Comparison of ENCODE assay signal across 8 cellular contexts in the genomic region with DNA sequence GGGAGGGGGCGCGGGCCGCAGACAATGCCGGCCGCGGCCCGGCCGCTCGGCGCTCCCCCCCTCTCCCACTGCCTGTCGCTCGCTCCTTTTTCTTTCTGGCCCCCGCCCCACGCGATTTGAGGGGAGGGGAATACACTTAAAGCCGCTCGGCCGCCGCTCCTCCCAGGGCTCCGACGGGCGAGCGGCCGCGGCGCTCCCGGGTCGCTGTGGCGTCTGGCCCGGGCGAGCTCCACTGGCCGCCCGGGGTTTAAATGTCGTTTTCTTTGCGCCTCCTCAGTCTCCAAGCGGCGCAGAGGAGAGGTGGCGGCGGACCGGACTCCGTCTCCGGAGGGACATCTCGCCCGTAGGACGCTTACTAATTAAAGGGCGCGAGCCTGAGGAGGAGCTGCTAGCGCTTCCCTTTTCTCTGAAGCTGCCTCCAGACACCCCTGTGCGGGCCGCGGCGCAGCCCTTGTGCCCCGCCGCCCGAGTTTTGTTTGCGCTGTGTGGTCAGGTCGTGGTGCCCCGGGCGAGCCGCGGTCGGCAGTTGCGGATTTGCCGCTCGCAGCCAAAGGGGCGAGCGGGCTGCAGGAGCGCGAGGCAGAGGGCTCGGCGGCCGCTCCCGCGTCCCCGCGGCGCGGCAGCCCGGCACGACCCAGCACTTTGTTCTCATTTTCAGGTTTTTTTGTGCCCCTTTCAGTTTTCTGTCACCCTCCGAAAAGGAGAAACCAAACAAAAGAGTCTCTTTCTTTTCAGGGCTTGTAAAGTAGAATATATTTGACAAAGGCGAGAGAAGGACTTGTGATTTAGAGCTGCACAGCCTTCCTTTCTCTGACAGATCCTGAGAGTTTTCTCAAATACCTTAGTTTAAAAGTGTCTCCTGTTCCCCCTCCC. TPM values are rescaled to one million over a fixed set of nuclear protein-coding genes. Genes with fewer than 3 reads are reported as not detected.
DNase-seq lines count a peak whose midpoint lies in the region; ATAC-seq and TF ChIP-seq lines count a peak whose summit lies in the region.

No MANE protein-coding gene starts in this region.

- peak overlapping the region; percentile 55 for H3K23ac ChIP-seq in neuronal stem cell (ENCODE audit: low read depth, low read length, poor library complexity)

- H2BK15ac ChIP-seq in neuronal stem cell (ENCODE audit: low read length) = peak overlapping the region; percentile 49

- peak; percentile 58 for DNase-seq in NCI-H146 (lab: John Stamatoyannopoulos, UW)
- DNase-seq in NCI-H146 treated with DMSO at 0.1 percent for 48 hours (lab: John Stamatoyannopoulos, UW; ENCODE audit: unreplicated experiment) = no peak
- peak; percentile 71 for DNase-seq in NOMO-1 treated with dmso at 0.1 percent for 144 hours (lab: John Stamatoyannopoulos, UW; ENCODE audit: unreplicated experiment)
- peak; percentile 75 for DNase-seq in activated effector memory CD4-positive, alpha-beta T cell treated with anti-CD3 and anti-CD28 coated beads, Interleukin-2, amount 50 U/mL, for 16 hours
- peak; percentile 30 for DNase-seq in germinal center (ENCODE audit: low spot score)
- peak; percentile 40 for DNase-seq in neuronal stem cell (ENCODE audit: low spot score)
- DNase-seq in omental fat pad (ENCODE audit: low spot score) = no peak

- no peak overlapping the region for H2BK120ac ChIP-seq in neuronal stem cell (ENCODE audit: low read depth, low read length)

- H2BK12ac ChIP-seq in neuronal stem cell (ENCODE audit: low read length) = no peak overlapping the region

- no CpG with 5 or more reads among the region's 82 CpGs for WGBS in neuronal stem cell (ENCODE audit: extremely low coverage in 2 of 2, insufficient read length in 2 of 2, insufficient replicate concordance in 1 of 2), 2 donors

- H3K4me1 ChIP-seq in neuronal stem cell (ENCODE audit: control insufficient read depth in 2 of 2, insufficient read depth in 1 of 2, low read depth in 1 of 2, low read length in 2 of 2) = peaks cover 17 to 22% of the 10 kb centered on the region in 2 donors

- H3K27ac ChIP-seq in neuronal stem cell (replicated peaks; ENCODE audit: low read length) = peak overlapping the region; percentile 58

- peak overlapping the region; percentile 23 for H3K4ac ChIP-seq in neuronal stem cell (ENCODE audit: low read length)

- peak overlapping the region; percentile 80 for H3K9ac ChIP-seq in neuronal stem cell (ENCODE audit: low read depth, low read length, poor library complexity)

- TF ChIP-seq CTCF in omental fat pad (IDR thresholded peaks at IDR 0.05) = no peak

- no peak for ATAC-seq in omental fat pad (ENCODE audit: low FRiP score)
- ATAC-seq in HG03159 (IDR thresholded peaks at IDR 0.05; ENCODE audit: unreplicated experiment) = no peak

- H3K4me2 ChIP-seq in neuronal stem cell (ENCODE audit: insufficient read depth, low read length, poor library complexity, severe bottlenecking) = peak overlapping the region; percentile 54

- H3K18ac ChIP-seq in neuronal stem cell (ENCODE audit: low read length) = peak overlapping the region; percentile 89

- H3K4me3 ChIP-seq in neuronal stem cell (ENCODE audit: low read length in 2 of 2) = peak overlapping the region; percentile 64 to 99

- no peak overlapping the region for H4K91ac ChIP-seq in neuronal stem cell (ENCODE audit: low read depth, low read length, poor library complexity)

- no peak overlapping the region for H4K8ac ChIP-seq in neuronal stem cell (ENCODE audit: low read depth, low read length)

- H3K9me3 ChIP-seq in neuronal stem cell (replicated peaks in 1 of 2; ENCODE audit: control insufficient read depth in 2 of 2, insufficient read depth in 1 of 2, low read depth in 1 of 2, low read length in 2 of 2) = peaks cover 0 to 21% of the 10 kb centered on the region in 2 donors

- peak overlapping the region; percentile 94 for H2BK5ac ChIP-seq in neuronal stem cell (ENCODE audit: low read length)

- peak overlapping the region; percentile 17 for H3K14ac ChIP-seq in neuronal stem cell (ENCODE audit: low read length)

- peaks cover 17% of the 10 kb centered on the region for H3K79me1 ChIP-seq in neuronal stem cell (ENCODE audit: low read depth, low read length)

- H2AK5ac ChIP-seq in neuronal stem cell (ENCODE audit: low read depth, low read length) = peak overlapping the region; percentile 70

- no peaks in the 10 kb centered on the region for H3K27me3 ChIP-seq in neuronal stem cell (ENCODE audit: control insufficient read depth in 3 of 3, insufficient read depth in 3 of 3, low read depth in 1 of 3, low read length in 3 of 3)

- peaks cover 0 to 46% of the 10 kb centered on the region in 2 donors for H3K36me3 ChIP-seq in neuronal stem cell (replicated peaks in 1 of 2; ENCODE audit: control insufficient read depth in 2 of 2, insufficient read depth in 2 of 2, low read length in 2 of 2)

- H2AFZ ChIP-seq in neuronal stem cell (ENCODE audit: low read length) = no peak overlapping the region

RNA-seq across cellular contexts. Expression of gene ZSWIM6, which starts 1.5 kb away (rescaled TPM):
- polyA plus RNA-seq in neuronal stem cell (2013, experiment 1 of 2) = 24.2 TPM
- polyA plus RNA-seq in neuronal stem cell (2013, experiment 2 of 2) = 25.4 TPM
- 10 to 100 TPM in 3 of 4 donors, 1 to 10 TPM in 1; 9.7 to 31.1 (median 18.6) TPM for total RNA-seq in omental fat pad

Comparison
In these comparisons a context has a peak if more than half of its experiments do, and no peak if none do; other contexts are left out.
1. DNase-seq: peak in NCI-H146 (single experiment), NOMO-1 treated with dmso at 0.1 percent for 144 hours (single experiment), activated effector memory CD4-positive, alpha-beta T cell treated with anti-CD3 and anti-CD28 coated beads, Interleukin-2, amount 50 U/mL, for 16 hours (single experiment), germinal center (single experiment) and neuronal stem cell (single experiment); none in NCI-H146 treated with DMSO at 0.1 percent for 48 hours (single experiment) and omental fat pad (single experiment).